In genomic region chr12:56255671-56256070, GRCh38 we compare ENCODE assay signal across 29 cellular contexts. TPM values are rescaled to one million over a fixed set of nuclear protein-coding genes. Genes with fewer than 3 reads are reported as not detected.
A peak's percentile ranks its signal among the peaks of the same experiment; 100 is the strongest.
DNase-seq lines count a peak whose midpoint lies in the region; ATAC-seq, FAIRE-seq and TF ChIP-seq lines count a peak whose summit lies in the region.
"Had no signal": no experiment of that assay in that cellular context is flagged by ENCODE, and none has a peak within 500 bp of the region (broad histone marks: within the 10 kb centered on the region; RNA-seq: fewer than 3 reads in every experiment).

No MANE protein-coding gene starts in this region.

- peaks cover 6% of the 10 kb centered on the region for H3K79me2 ChIP-seq in mesendoderm (ENCODE audit: control insufficient read depth, insufficient read depth, low read length)

- H3K27me3 Mint-ChIP-seq in activated T-cell treated with anti-CD3 and anti-CD28 coated beads, Interleukin-2, amount 50 U/mL, for 4 hours (ENCODE audit: low read depth) = no peaks in the 10 kb centered on the region
- H3K27me3 Mint-ChIP-seq in activated T-helper 1 cell treated with anti-CD3 and anti-CD28 coated beads, Interleukin-12 subunit alpha, Interleukin-12 subunit beta, Interleukin-2, Interleukin-4 antibody, amounts not matched to agents 30 ng/mL and 10 ng/mL and 1 ng/mL, durations not matched to agents 14 hours and 24 hours and 36 hours (ENCODE audit: insufficient read depth) = no peaks in the 10 kb centered on the region
- no peaks in the 10 kb centered on the region for H3K27me3 Mint-ChIP-seq in stimulated activated naive B cell treated with anti-CD40 and anti-IgM and Interleukin-4, amounts not matched to agents 10 μg/mL and 1 μg/mL and 100 μg/mL, for 72 hours
- H3K27me3 Mint-ChIP-seq: activated CD4-positive, alpha-beta T cell treated with anti-CD3 and anti-CD28 coated beads for 36 hours; dendritic cell treated with granulocyte-macrophage colony-stimulating factor and Interleukin-4, amounts not matched to agents 40 ng/mL and 50 ng/mL, for 4 days had no signal

- no peak overlapping the region for H4K5ac ChIP-seq in mesendoderm (ENCODE audit: low read length)

- no peak overlapping the region for H3K4ac ChIP-seq in mesendoderm (ENCODE audit: low read depth, low read length)

- no peak overlapping the region for H3K18ac ChIP-seq in mesendoderm (ENCODE audit: low read length)

- H2BK120ac ChIP-seq in mesendoderm (ENCODE audit: low read depth, low read length) = no peak overlapping the region

- peak overlapping the region; percentile 49 for H3K4me3 Mint-ChIP-seq in activated T-cell treated with anti-CD3 and anti-CD28 coated beads, Interleukin-2, amount 50 U/mL, for 4 hours
- peak overlapping the region; percentile 90 for H3K4me3 Mint-ChIP-seq in activated T-helper 1 cell treated with anti-CD3 and anti-CD28 coated beads, Interleukin-12 subunit alpha, Interleukin-12 subunit beta, Interleukin-2, Interleukin-4 antibody, amounts not matched to agents 30 ng/mL and 10 ng/mL and 1 ng/mL, durations not matched to agents 14 hours and 24 hours and 36 hours
- H3K4me3 Mint-ChIP-seq in stimulated activated naive B cell treated with anti-CD40 and anti-IgM and Interleukin-4, amounts not matched to agents 10 μg/mL and 1 μg/mL and 100 μg/mL, for 72 hours = no peak overlapping the region
- H3K4me3 Mint-ChIP-seq: activated CD4-positive, alpha-beta T cell treated with anti-CD3 and anti-CD28 coated beads for 36 hours; dendritic cell treated with granulocyte-macrophage colony-stimulating factor and Interleukin-4, amounts not matched to agents 40 ng/mL and 50 ng/mL, for 4 days had no signal

- no peak overlapping the region for H3K23ac ChIP-seq in mesendoderm (ENCODE audit: low read length)

- H3K4me1 ChIP-seq in mesendoderm (ENCODE audit: control insufficient read depth, low read depth, low read length) = peaks cover 8% of the 10 kb centered on the region

- DNase-seq in activated T-cell treated with anti-CD3 and anti-CD28 coated beads, Interleukin-2, amount 50 U/mL, for 4 hours = no peak
- DNase-seq in activated T-cell treated with anti-CD3 and anti-CD28 coated beads, Interleukin-2, amount 50 U/mL, for 1 hour = no peak
- no peak for DNase-seq in activated T-helper 1 cell treated with anti-CD3 and anti-CD28 coated beads, Interleukin-12 subunit alpha, Interleukin-12 subunit beta, Interleukin-2, Interleukin-4 antibody, amounts not matched to agents 30 ng/mL and 10 ng/mL and 1 ng/mL, durations not matched to agents 14 hours and 24 hours and 36 hours (ENCODE audit: low spot score)
- no peak for DNase-seq in mesendoderm
- no peak for DNase-seq in stimulated activated naive B cell treated with anti-CD40 and anti-IgM and Interleukin-4, amounts not matched to agents 10 μg/mL and 1 μg/mL and 100 μg/mL, for 72 hours
- DNase-seq in stimulated activated CD4-positive, alpha-beta T cell treated with anti-CD3 and anti-CD28 coated beads, Interleukin-2, amount 100 ng/mL, for 48 hours = no peak
- DNase-seq in GM12891 (ENCODE audit: insufficient read length, low spot score) = no peak
- DNase-seq: activated CD4-positive, alpha-beta T cell treated with anti-CD3 and anti-CD28 coated beads for 36 hours; activated CD8-positive, alpha-beta memory T cell treated with anti-CD3 and anti-CD28 coated beads for 24 hours; activated naive CD4-positive, alpha-beta T cell treated with anti-CD3 and anti-CD28 coated beads, Interleukin-2, amount 10 ng/mL, durations not matched to agents 7 days and 5 days; activated T-cell treated with anti-CD3 and anti-CD28 coated beads, Interleukin-2, amount 50 U/mL, for 48 hours; amygdala; BE2C; Calu3; KG1; kidney; lower lobe of right lung; NCI-H524; NK-92 treated with Interleukin-12 subunit alpha and Interleukin-12 subunit beta, amount 100 ng/mL, for 24 hours; SJCRH30; stimulated activated CD4-positive, alpha-beta T cell treated with anti-CD3 and anti-CD28 coated beads, Interleukin-1b, Interleukin-23, amount 100 ng/mL, for 48 hours had no signal

- TF ChIP-seq POLR2A in GM12891 (IDR thresholded peaks at IDR 0.05; ENCODE audit: low read depth, low read length) = no peak

- H3K27me3 ChIP-seq in mesendoderm (ENCODE audit: insufficient read depth, low read length, poor library complexity) = no peaks in the 10 kb centered on the region
- H3K27me3 ChIP-seq: BE2C, SJCRH30 had no signal

- no peak for FAIRE-seq in GM12891 (lab: Jason Lieb, UNC)
- FAIRE-seq: GM19239, kidney, urothelium cell line had no signal

- peaks cover 33% of the 10 kb centered on the region for H3K36me3 Mint-ChIP-seq in activated T-cell treated with anti-CD3 and anti-CD28 coated beads, Interleukin-2, amount 50 U/mL, for 4 hours (ENCODE audit: insufficient read depth)
- peaks cover 24% of the 10 kb centered on the region for H3K36me3 Mint-ChIP-seq in activated T-helper 1 cell treated with anti-CD3 and anti-CD28 coated beads, Interleukin-12 subunit alpha, Interleukin-12 subunit beta, Interleukin-2, Interleukin-4 antibody, amounts not matched to agents 30 ng/mL and 10 ng/mL and 1 ng/mL, durations not matched to agents 14 hours and 24 hours and 36 hours (ENCODE audit: low read depth)
- H3K36me3 Mint-ChIP-seq in stimulated activated naive B cell treated with anti-CD40 and anti-IgM and Interleukin-4, amounts not matched to agents 10 μg/mL and 1 μg/mL and 100 μg/mL, for 72 hours = peaks cover 26 to 37% of the 10 kb centered on the region in 2 donors

- peaks cover 25% of the 10 kb centered on the region for H3K4me1 Mint-ChIP-seq in activated T-cell treated with anti-CD3 and anti-CD28 coated beads, Interleukin-2, amount 50 U/mL, for 4 hours (ENCODE audit: low read depth)
- H3K4me1 Mint-ChIP-seq in activated T-helper 1 cell treated with anti-CD3 and anti-CD28 coated beads, Interleukin-12 subunit alpha, Interleukin-12 subunit beta, Interleukin-2, Interleukin-4 antibody, amounts not matched to agents 30 ng/mL and 10 ng/mL and 1 ng/mL, durations not matched to agents 14 hours and 24 hours and 36 hours (ENCODE audit: low read depth) = peaks cover 22% of the 10 kb centered on the region
- peaks cover 13 to 25% of the 10 kb centered on the region in 2 donors for H3K4me1 Mint-ChIP-seq in stimulated activated naive B cell treated with anti-CD40 and anti-IgM and Interleukin-4, amounts not matched to agents 10 μg/mL and 1 μg/mL and 100 μg/mL, for 72 hours

- H3K9me3 Mint-ChIP-seq in activated T-cell treated with anti-CD3 and anti-CD28 coated beads, Interleukin-2, amount 50 U/mL, for 4 hours = no peaks in the 10 kb centered on the region
- no peaks in the 10 kb centered on the region for H3K9me3 Mint-ChIP-seq in activated T-helper 1 cell treated with anti-CD3 and anti-CD28 coated beads, Interleukin-12 subunit alpha, Interleukin-12 subunit beta, Interleukin-2, Interleukin-4 antibody, amounts not matched to agents 30 ng/mL and 10 ng/mL and 1 ng/mL, durations not matched to agents 14 hours and 24 hours and 36 hours
- H3K9me3 Mint-ChIP-seq in stimulated activated naive B cell treated with anti-CD40 and anti-IgM and Interleukin-4, amounts not matched to agents 10 μg/mL and 1 μg/mL and 100 μg/mL, for 72 hours = no peaks in the 10 kb centered on the region
- H3K9me3 Mint-ChIP-seq: activated naive CD4-positive, alpha-beta T cell treated with anti-CD3 and anti-CD28 coated beads, Interleukin-2, amount 10 ng/mL, durations not matched to agents 7 days and 5 days; dendritic cell treated with granulocyte-macrophage colony-stimulating factor and Interleukin-4, amounts not matched to agents 40 ng/mL and 50 ng/mL, for 4 days had no signal

- H3K27ac Mint-ChIP-seq in activated T-helper 1 cell treated with anti-CD3 and anti-CD28 coated beads, Interleukin-12 subunit alpha, Interleukin-12 subunit beta, Interleukin-2, Interleukin-4 antibody, amounts not matched to agents 30 ng/mL and 10 ng/mL and 1 ng/mL, durations not matched to agents 14 hours and 24 hours and 36 hours = no peak overlapping the region
- H3K27ac Mint-ChIP-seq in stimulated activated naive B cell treated with anti-CD40 and anti-IgM and Interleukin-4, amounts not matched to agents 10 μg/mL and 1 μg/mL and 100 μg/mL, for 72 hours = peak overlapping the region; percentile 27
- H3K27ac Mint-ChIP-seq: activated CD4-positive, alpha-beta T cell treated with anti-CD3 and anti-CD28 coated beads for 36 hours; activated naive CD4-positive, alpha-beta T cell treated with anti-CD3 and anti-CD28 coated beads, Interleukin-2, amount 10 ng/mL, durations not matched to agents 7 days and 5 days; dendritic cell treated with granulocyte-macrophage colony-stimulating factor and Interleukin-4, amounts not matched to agents 40 ng/mL and 50 ng/mL, for 4 days had no signal

- peak overlapping the region; percentile 2 for H3K9ac ChIP-seq in mesendoderm (ENCODE audit: low read length)

- H3K56ac ChIP-seq in mesendoderm (ENCODE audit: low read length) = no peak overlapping the region

- H4K8ac ChIP-seq in mesendoderm (ENCODE audit: low read depth, low read length) = no peak overlapping the region

- H3K4me2 ChIP-seq in mesendoderm (ENCODE audit: low read length) = no peak overlapping the region

- H2AK5ac ChIP-seq in mesendoderm (ENCODE audit: low read length) = no peak overlapping the region

- no peak overlapping the region for H3K4me3 ChIP-seq in mesendoderm (ENCODE audit: low read length)
- H3K4me3 ChIP-seq: lower lobe of right lung, SJCRH30, skin epidermis had no signal

- H3K79me1 ChIP-seq in mesendoderm (ENCODE audit: low read length) = peaks cover 13% of the 10 kb centered on the region

- H2BK5ac ChIP-seq in mesendoderm (ENCODE audit: low read length) = no peak overlapping the region

- intact Hi-C loops in activated T-helper 1 cell treated with anti-CD3 and anti-CD28 coated beads, Interleukin-12 subunit alpha, Interleukin-12 subunit beta, Interleukin-2, Interleukin-4 antibody, amounts not matched to agents 30 ng/mL and 10 ng/mL and 1 ng/mL, durations not matched to agents 14 hours and 24 hours and 36 hours (cut with micrococcal nuclease) = loop anchor here (2.0 to 5.0 kb wide), 3 partner anchors 13 to 105 kb away; partner anchors contain the start of gene STAT2

- no peak for ATAC-seq in activated T-cell treated with anti-CD3 and anti-CD28 coated beads, Interleukin-2, amount 50 U/mL, for 4 hours
- ATAC-seq in stimulated activated naive B cell treated with anti-CD40 and anti-IgM and Interleukin-4, amounts not matched to agents 10 μg/mL and 1 μg/mL and 100 μg/mL, for 72 hours (replicated peaks) = no peak
- no peak for ATAC-seq in HG03342 (IDR thresholded peaks at IDR 0.05; ENCODE audit: unreplicated experiment)
- ATAC-seq: activated CD4-positive, alpha-beta T cell treated with anti-CD3 and anti-CD28 coated beads for 36 hours; lower lobe of right lung had no signal

- H3K27ac ChIP-seq in mesendoderm (ENCODE audit: low read depth, low read length) = no peak overlapping the region
- H3K27ac ChIP-seq: lower lobe of right lung, SJCRH30 had no signal

- peaks cover 24% of the 10 kb centered on the region for H3K36me3 ChIP-seq in mesendoderm (ENCODE audit: control insufficient read depth, insufficient read depth, low read length)

- H2BK15ac ChIP-seq in mesendoderm (replicated peaks; ENCODE audit: low read depth) = no peak overlapping the region

- no CpG with 5 or more reads among the region's 7 CpGs for WGBS in mesendoderm (ENCODE audit: extremely low coverage, insufficient coverage, low lambda C conversion rate)

RNA-seq across cellular contexts. Expression of gene ANKRD52, which starts 2.5 kb away (rescaled TPM):
- 10 to 100 TPM; 60.8 to 70.3 (median 67.5) TPM for total RNA-seq in activated T-cell treated with anti-CD3 and anti-CD28 coated beads, Interleukin-2, amount 50 U/mL, for 4 hours
- total RNA-seq in activated T-helper 1 cell treated with anti-CD3 and anti-CD28 coated beads, Interleukin-12 subunit alpha, Interleukin-12 subunit beta, Interleukin-2, Interleukin-4 antibody, amounts not matched to agents 30 ng/mL and 10 ng/mL and 1 ng/mL, durations not matched to agents 14 hours and 24 hours and 36 hours = 71.0 and 83.9 TPM in 2 replicates
- 12.7 TPM for polyA plus RNA-seq in mesendoderm (2013, experiment 1 of 2)
- polyA plus RNA-seq in mesendoderm (2013, experiment 2 of 2) = 11.5 TPM
- polyA plus RNA-seq in GM12891 (2012; ENCODE audit: low read depth, missing spikeins) = 14.7 TPM

RNA-seq across cellular contexts. Expression of gene COQ10A, which starts 11.1 kb away (rescaled TPM):
- total RNA-seq in activated T-cell treated with anti-CD3 and anti-CD28 coated beads, Interleukin-2, amount 50 U/mL, for 4 hours = 10 to 100 TPM; 11.1 to 13.7 (median 11.5) TPM
- 17.8 and 18.0 TPM in 2 replicates for total RNA-seq in activated T-helper 1 cell treated with anti-CD3 and anti-CD28 coated beads, Interleukin-12 subunit alpha, Interleukin-12 subunit beta, Interleukin-2, Interleukin-4 antibody, amounts not matched to agents 30 ng/mL and 10 ng/mL and 1 ng/mL, durations not matched to agents 14 hours and 24 hours and 36 hours
- 10.5 TPM for polyA plus RNA-seq in mesendoderm (2013, experiment 1 of 2)
- 11.0 TPM for polyA plus RNA-seq in mesendoderm (2013, experiment 2 of 2)
- polyA plus RNA-seq in GM12891 (2012; ENCODE audit: low read depth, missing spikeins) = 4.4 TPM

RNA-seq across cellular contexts. Expression of gene SLC39A5, which starts 25.8 kb away (rescaled TPM):
- under 1 TPM; 0.53 to 0.84 (median 0.79) TPM for total RNA-seq in activated T-cell treated with anti-CD3 and anti-CD28 coated beads, Interleukin-2, amount 50 U/mL, for 4 hours
- 0.54 and 1.4 TPM in 2 replicates for total RNA-seq in activated T-helper 1 cell treated with anti-CD3 and anti-CD28 coated beads, Interleukin-12 subunit alpha, Interleukin-12 subunit beta, Interleukin-2, Interleukin-4 antibody, amounts not matched to agents 30 ng/mL and 10 ng/mL and 1 ng/mL, durations not matched to agents 14 hours and 24 hours and 36 hours
- polyA plus RNA-seq in mesendoderm (2013, experiment 1 of 2) = 0.07 TPM
- 0.11 TPM for polyA plus RNA-seq in mesendoderm (2013, experiment 2 of 2)
- 0.24 TPM for polyA plus RNA-seq in GM12891 (2012; ENCODE audit: low read depth, missing spikeins)
- total RNA-seq: A172, Calu3, cardiac septum, lower lobe of right lung, pulmonary artery endothelial cell, SJCRH30 had no signal

RNA-seq across cellular contexts. Expression of gene NABP2, which starts 31.5 kb away (rescaled TPM):
- 100 to 1,000 TPM in 1 of 3 donors, 10 to 100 TPM in 2; 92.7 to 103 (median 98.9) TPM for total RNA-seq in activated T-cell treated with anti-CD3 and anti-CD28 coated beads, Interleukin-2, amount 50 U/mL, for 4 hours
- total RNA-seq in activated T-helper 1 cell treated with anti-CD3 and anti-CD28 coated beads, Interleukin-12 subunit alpha, Interleukin-12 subunit beta, Interleukin-2, Interleukin-4 antibody, amounts not matched to agents 30 ng/mL and 10 ng/mL and 1 ng/mL, durations not matched to agents 14 hours and 24 hours and 36 hours = 97.5 and 102 TPM in 2 replicates
- polyA plus RNA-seq in mesendoderm (2013, experiment 1 of 2) = 22.9 TPM
- 23.2 TPM for polyA plus RNA-seq in mesendoderm (2013, experiment 2 of 2)
- 39.2 TPM for polyA plus RNA-seq in GM12891 (2012; ENCODE audit: low read depth, missing spikeins)

RNA-seq across cellular contexts. Expression of gene RNF41, which starts 33.9 kb away (rescaled TPM):
- total RNA-seq in activated T-cell treated with anti-CD3 and anti-CD28 coated beads, Interleukin-2, amount 50 U/mL, for 4 hours = 10 to 100 TPM; 39.3 to 45.6 (median 40.1) TPM
- 46.9 and 47.2 TPM in 2 replicates for total RNA-seq in activated T-helper 1 cell treated with anti-CD3 and anti-CD28 coated beads, Interleukin-12 subunit alpha, Interleukin-12 subunit beta, Interleukin-2, Interleukin-4 antibody, amounts not matched to agents 30 ng/mL and 10 ng/mL and 1 ng/mL, durations not matched to agents 14 hours and 24 hours and 36 hours
- 42.1 TPM for polyA plus RNA-seq in mesendoderm (2013, experiment 1 of 2)
- 45.8 TPM for polyA plus RNA-seq in mesendoderm (2013, experiment 2 of 2)
- polyA plus RNA-seq in GM12891 (2012; ENCODE audit: low read depth, missing spikeins) = 14.9 TPM

Comparison
In these comparisons a context has a peak if more than half of its experiments do, and no peak if none do; other contexts are left out.
1. H3K4me3 Mint-ChIP-seq: peak in activated T-cell treated with anti-CD3 and anti-CD28 coated beads, Interleukin-2, amount 50 U/mL, for 4 hours (single experiment) and activated T-helper 1 cell treated with anti-CD3 and anti-CD28 coated beads, Interleukin-12 subunit alpha, Interleukin-12 subunit beta, Interleukin-2, Interleukin-4 antibody, amounts not matched to agents 30 ng/mL and 10 ng/mL and 1 ng/mL, durations not matched to agents 14 hours and 24 hours and 36 hours (single experiment); none in stimulated activated naive B cell treated with anti-CD40 and anti-IgM and Interleukin-4, amounts not matched to agents 10 μg/mL and 1 μg/mL and 100 μg/mL, for 72 hours (0 of 2).